ENCODE assay signal across 11 cellular contexts in genomic region chr2:1995987-1996386, GRCh38.
DNase-seq lines count a peak whose midpoint lies in the region; ATAC-seq and TF ChIP-seq lines count a peak whose summit lies in the region.
"Had no signal": no experiment of that assay in that cellular context is flagged by ENCODE, and none has a peak within 500 bp of the region (broad histone marks: within the 10 kb centered on the region; RNA-seq: fewer than 3 reads in every experiment).

No MANE protein-coding gene starts in this region.

- H3K4ac ChIP-seq in neuronal stem cell (ENCODE audit: low read length) = no peak overlapping the region

- H3K79me2 ChIP-seq in GM23338 (replicated peaks; ENCODE audit: insufficient read depth) = no peaks in the 10 kb centered on the region

- H3K27me3 ChIP-seq in GM23338 (ENCODE audit: insufficient read depth) (no peaks in the 10 kb centered on the region), neuronal stem cell (ENCODE audit: control insufficient read depth in 3 of 3, insufficient read depth in 3 of 3, low read depth in 1 of 3, low read length in 3 of 3) (no peaks in the 10 kb centered on the region)

- H2AFZ ChIP-seq in GM23338 (peak overlapping the region; percentile 72; the same call in 1 of the 2 replicates), neuronal stem cell (ENCODE audit: low read length) (no peak overlapping the region)

- H3K36me3 Mint-ChIP-seq in GM23338 (ENCODE audit: low read depth) = peaks cover 2% of the 10 kb centered on the region; the same call in 2 of the 3 replicates
- H3K36me3 Mint-ChIP-seq in activated naive CD8-positive, alpha-beta T cell treated with anti-CD3 and anti-CD28 coated beads, Interleukin-2, amount 50 U/mL, for 24 hours (ENCODE audit: low read depth) = no peaks in the 10 kb centered on the region
- H3K36me3 Mint-ChIP-seq: stimulated activated memory B cell treated with anti-CD40 and anti-IgM and Interleukin-4, amounts not matched to agents 10 μg/mL and 1 μg/mL and 100 μg/mL, for 72 hours had no signal

- H2BK15ac ChIP-seq in neuronal stem cell (ENCODE audit: low read length) = no peak overlapping the region

- no peak overlapping the region for H3K9ac ChIP-seq in neuronal stem cell (ENCODE audit: low read depth, low read length, poor library complexity)

- H3K27ac Mint-ChIP-seq in GM23338 = no peak overlapping the region
- H3K27ac Mint-ChIP-seq in activated naive CD8-positive, alpha-beta T cell treated with anti-CD3 and anti-CD28 coated beads, Interleukin-2, amount 50 U/mL, for 24 hours = no peak overlapping the region
- H3K27ac Mint-ChIP-seq: stimulated activated memory B cell treated with anti-CD40 and anti-IgM and Interleukin-4, amounts not matched to agents 10 μg/mL and 1 μg/mL and 100 μg/mL, for 72 hours had no signal

- H3K14ac ChIP-seq in neuronal stem cell (ENCODE audit: low read length) = no peak overlapping the region

- no peak overlapping the region for H2BK12ac ChIP-seq in neuronal stem cell (ENCODE audit: low read length)

- WGBS in neuronal stem cell (ENCODE audit: extremely low coverage in 2 of 2, insufficient read length in 2 of 2, insufficient replicate concordance in 1 of 2), 2 donors = no CpG with 5 or more reads among the region's 10 CpGs

- H3K27ac ChIP-seq in GM23338 (ENCODE audit: low read depth) = no peak overlapping the region
- H3K27ac ChIP-seq in neuronal stem cell (replicated peaks; ENCODE audit: low read length) = no peak overlapping the region

- no peak overlapping the region for H2BK5ac ChIP-seq in neuronal stem cell (ENCODE audit: low read length)

- H4K8ac ChIP-seq in neuronal stem cell (ENCODE audit: low read depth, low read length) = no peak overlapping the region

- no peak overlapping the region for H3K4me3 Mint-ChIP-seq in GM23338
- peak overlapping the region; percentile 34 for H3K4me3 Mint-ChIP-seq in activated naive CD8-positive, alpha-beta T cell treated with anti-CD3 and anti-CD28 coated beads, Interleukin-2, amount 50 U/mL, for 24 hours
- H3K4me3 Mint-ChIP-seq: stimulated activated memory B cell treated with anti-CD40 and anti-IgM and Interleukin-4, amounts not matched to agents 10 μg/mL and 1 μg/mL and 100 μg/mL, for 72 hours had no signal

- peak overlapping the region; percentile 77 for H3K18ac ChIP-seq in neuronal stem cell (ENCODE audit: low read length)

- H3K9me2 ChIP-seq in GM23338 (ENCODE audit: insufficient read depth) = 0 out of 2 replicates have a peak, but pooled peaks cover 3% of the 10 kb centered on the region

- peaks cover 0 to 2% of the 10 kb centered on the region in 2 donors for H3K9me3 ChIP-seq in neuronal stem cell (replicated peaks in 1 of 2; ENCODE audit: control insufficient read depth in 2 of 2, insufficient read depth in 1 of 2, low read depth in 1 of 2, low read length in 2 of 2)

- no peak for TF ChIP-seq CTCF in GM23338 (conservative IDR thresholded peaks at IDR 0.05; ENCODE audit: low read depth in 2 of 2)

- H3K36me3 ChIP-seq in GM23338 (ENCODE audit: insufficient read depth) = no peaks in the 10 kb centered on the region
- H3K36me3 ChIP-seq in neuronal stem cell (replicated peaks in 1 of 2; ENCODE audit: control insufficient read depth in 2 of 2, insufficient read depth in 2 of 2, low read length in 2 of 2) = no peaks in the 10 kb centered on the region

- no peak overlapping the region for H3K4me3 ChIP-seq in GM23338
- no peak overlapping the region for H3K4me3 ChIP-seq in neuronal stem cell (ENCODE audit: low read length in 2 of 2)

- no peaks in the 10 kb centered on the region for H3K79me1 ChIP-seq in neuronal stem cell (ENCODE audit: low read depth, low read length)

- H3K27me3 Mint-ChIP-seq in GM23338 (ENCODE audit: insufficient read depth, low read depth, poor library complexity) = peaks cover 8% of the 10 kb centered on the region
- H3K27me3 Mint-ChIP-seq in activated naive CD8-positive, alpha-beta T cell treated with anti-CD3 and anti-CD28 coated beads, Interleukin-2, amount 50 U/mL, for 24 hours = peaks cover 36% of the 10 kb centered on the region

- no peak for ATAC-seq in GM23338
- peak; percentile 41 for ATAC-seq in activated naive CD8-positive, alpha-beta T cell treated with anti-CD3 and anti-CD28 coated beads, Interleukin-2, amount 50 U/mL, for 24 hours
- ATAC-seq in GM19023 (IDR thresholded peaks at IDR 0.05; ENCODE audit: unreplicated experiment) = no peak
- ATAC-seq: stimulated activated memory B cell treated with anti-CD40 and anti-IgM and Interleukin-4, amounts not matched to agents 10 μg/mL and 1 μg/mL and 100 μg/mL, for 72 hours had no signal

- no peaks in the 10 kb centered on the region for H3F3A ChIP-seq in GM23338 (replicated peaks; ENCODE audit: low read depth)

- no peaks in the 10 kb centered on the region for H4K20me1 ChIP-seq in GM23338 (replicated peaks; ENCODE audit: insufficient read depth)

- H2AK5ac ChIP-seq in neuronal stem cell (ENCODE audit: low read depth, low read length) = no peak overlapping the region

- no peak overlapping the region for H2BK120ac ChIP-seq in neuronal stem cell (ENCODE audit: low read depth, low read length)

- peaks cover 6% of the 10 kb centered on the region for H3K4me1 Mint-ChIP-seq in GM23338
- peaks cover 14% of the 10 kb centered on the region for H3K4me1 Mint-ChIP-seq in activated naive CD8-positive, alpha-beta T cell treated with anti-CD3 and anti-CD28 coated beads, Interleukin-2, amount 50 U/mL, for 24 hours
- H3K4me1 Mint-ChIP-seq: stimulated activated memory B cell treated with anti-CD40 and anti-IgM and Interleukin-4, amounts not matched to agents 10 μg/mL and 1 μg/mL and 100 μg/mL, for 72 hours had no signal

- DNase-seq in GM23338 (ENCODE audit: low spot score) (no peak), NCI-H2029 treated with DMSO at 0.1 percent for 48 hours (lab: John Stamatoyannopoulos, UW) (peak; percentile 22), neuronal stem cell (ENCODE audit: low spot score) (no peak), NCI-H2081 (lab: John Stamatoyannopoulos, UW) (no peak), foreskin melanocyte (no peak)
- DNase-seq in activated naive CD8-positive, alpha-beta T cell treated with anti-CD3 and anti-CD28 coated beads, Interleukin-2, amount 50 U/mL, for 24 hours = no peak
- DNase-seq: NK-92 treated with Interleukin-12 subunit alpha and Interleukin-12 subunit beta, amount 100 ng/mL, for 24 hours; stimulated activated CD4-positive, alpha-beta T cell treated with anti-CD3 and anti-CD28 coated beads, Interleukin-12 subunit alpha, Interleukin-12 subunit beta, amount 100 ng/mL, for 4 hours; T1000 had no signal

- no peak overlapping the region for H3K23ac ChIP-seq in neuronal stem cell (ENCODE audit: low read depth, low read length, poor library complexity)

- H3K4me1 ChIP-seq in GM23338 (ENCODE audit: insufficient read depth) = no peaks in the 10 kb centered on the region
- H3K4me1 ChIP-seq in neuronal stem cell (ENCODE audit: control insufficient read depth in 2 of 2, insufficient read depth in 1 of 2, low read depth in 1 of 2, low read length in 2 of 2) = no peaks in the 10 kb centered on the region

- H3K9me3 Mint-ChIP-seq in GM23338 = peaks cover 4% of the 10 kb centered on the region; the same call in 1 of the 3 replicates
- H3K9me3 Mint-ChIP-seq in activated naive CD8-positive, alpha-beta T cell treated with anti-CD3 and anti-CD28 coated beads, Interleukin-2, amount 50 U/mL, for 24 hours = peaks cover 5% of the 10 kb centered on the region
- H3K9me3 Mint-ChIP-seq: stimulated activated memory B cell treated with anti-CD40 and anti-IgM and Interleukin-4, amounts not matched to agents 10 μg/mL and 1 μg/mL and 100 μg/mL, for 72 hours had no signal

- H4K91ac ChIP-seq in neuronal stem cell (ENCODE audit: low read depth, low read length, poor library complexity) = no peak overlapping the region

- H3K4me2 ChIP-seq in GM23338 = no peak overlapping the region
- H3K4me2 ChIP-seq in neuronal stem cell (ENCODE audit: insufficient read depth, low read length, poor library complexity, severe bottlenecking) = no peak overlapping the region

TF ChIP-seq in GM23338, 12 proteins besides CTCF, POLR2A, EP300 and RAD21:
- no peak for TF ChIP-seq CREB1 (CRISPR knock-in tag; IDR thresholded peaks at IDR 0.05; ENCODE audit: low read depth)
- TF ChIP-seq, protein P1, sequence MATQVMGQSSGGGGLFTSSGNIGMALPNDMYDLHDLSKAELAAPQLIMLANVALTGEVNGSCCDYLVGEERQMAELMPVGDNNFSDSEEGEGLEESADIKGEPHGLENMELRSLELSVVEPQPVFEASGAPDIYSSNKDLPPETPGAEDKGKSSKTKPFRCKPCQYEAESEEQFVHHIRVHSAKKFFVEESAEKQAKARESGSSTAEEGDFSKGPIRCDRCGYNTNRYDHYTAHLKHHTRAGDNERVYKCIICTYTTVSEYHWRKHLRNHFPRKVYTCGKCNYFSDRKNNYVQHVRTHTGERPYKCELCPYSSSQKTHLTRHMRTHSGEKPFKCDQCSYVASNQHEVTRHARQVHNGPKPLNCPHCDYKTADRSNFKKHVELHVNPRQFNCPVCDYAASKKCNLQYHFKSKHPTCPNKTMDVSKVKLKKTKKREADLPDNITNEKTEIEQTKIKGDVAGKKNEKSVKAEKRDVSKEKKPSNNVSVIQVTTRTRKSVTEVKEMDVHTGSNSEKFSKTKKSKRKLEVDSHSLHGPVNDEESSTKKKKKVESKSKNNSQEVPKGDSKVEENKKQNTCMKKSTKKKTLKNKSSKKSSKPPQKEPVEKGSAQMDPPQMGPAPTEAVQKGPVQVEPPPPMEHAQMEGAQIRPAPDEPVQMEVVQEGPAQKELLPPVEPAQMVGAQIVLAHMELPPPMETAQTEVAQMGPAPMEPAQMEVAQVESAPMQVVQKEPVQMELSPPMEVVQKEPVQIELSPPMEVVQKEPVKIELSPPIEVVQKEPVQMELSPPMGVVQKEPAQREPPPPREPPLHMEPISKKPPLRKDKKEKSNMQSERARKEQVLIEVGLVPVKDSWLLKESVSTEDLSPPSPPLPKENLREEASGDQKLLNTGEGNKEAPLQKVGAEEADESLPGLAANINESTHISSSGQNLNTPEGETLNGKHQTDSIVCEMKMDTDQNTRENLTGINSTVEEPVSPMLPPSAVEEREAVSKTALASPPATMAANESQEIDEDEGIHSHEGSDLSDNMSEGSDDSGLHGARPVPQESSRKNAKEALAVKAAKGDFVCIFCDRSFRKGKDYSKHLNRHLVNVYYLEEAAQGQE (IDR thresholded peaks at IDR 0.05; ENCODE audit: unreplicated experiment) = no peak
